1 cellular context compared by ENCODE assay signal in the genomic region with DNA sequence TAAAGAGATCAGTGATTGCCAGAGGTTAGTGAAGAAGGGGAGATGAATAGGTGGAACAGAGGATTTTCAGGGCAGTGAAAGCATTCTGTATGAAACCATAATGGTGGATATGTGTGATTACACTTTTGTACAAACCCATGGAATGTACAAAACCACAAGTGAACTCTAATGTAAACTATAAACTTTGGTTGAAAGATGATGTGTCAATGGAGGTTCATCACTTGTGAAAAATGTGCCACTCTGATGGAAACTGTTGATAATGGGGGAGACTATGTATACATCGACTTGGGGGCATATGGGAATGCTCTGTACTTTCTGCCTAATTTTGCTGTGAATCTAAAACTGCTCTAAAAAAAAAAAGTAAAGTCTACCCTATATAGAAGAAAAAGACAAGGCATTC.
TF ChIP-seq lines count a peak whose summit lies in the region.

No MANE protein-coding gene starts in this region.

TF ChIP-seq in HepG2, 621 proteins besides CTCF, POLR2A, EP300 and RAD21 (continued from another document):
- TF ChIP-seq ZNF720 (CRISPR knock-in tag; IDR thresholded peaks at IDR 0.05) = no peak
- TF ChIP-seq, protein P1, sequence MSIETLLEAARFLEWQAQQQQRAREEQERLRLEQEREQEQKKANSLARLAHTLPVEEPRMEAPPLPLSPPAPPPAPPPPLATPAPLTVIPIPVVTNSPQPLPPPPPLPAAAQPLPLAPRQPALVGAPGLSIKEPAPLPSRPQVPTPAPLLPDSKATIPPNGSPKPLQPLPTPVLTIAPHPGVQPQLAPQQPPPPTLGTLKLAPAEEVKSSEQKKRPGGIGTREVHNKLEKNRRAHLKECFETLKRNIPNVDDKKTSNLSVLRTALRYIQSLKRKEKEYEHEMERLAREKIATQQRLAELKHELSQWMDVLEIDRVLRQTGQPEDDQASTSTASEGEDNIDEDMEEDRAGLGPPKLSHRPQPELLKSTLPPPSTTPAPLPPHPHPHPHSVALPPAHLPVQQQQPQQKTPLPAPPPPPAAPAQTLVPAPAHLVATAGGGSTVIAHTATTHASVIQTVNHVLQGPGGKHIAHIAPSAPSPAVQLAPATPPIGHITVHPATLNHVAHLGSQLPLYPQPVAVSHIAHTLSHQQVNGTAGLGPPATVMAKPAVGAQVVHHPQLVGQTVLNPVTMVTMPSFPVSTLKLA (IDR thresholded peaks at IDR 0.05) = no peak
- TF ChIP-seq RCOR2 (CRISPR knock-in tag; IDR thresholded peaks at IDR 0.05) = no peak
- no peak for TF ChIP-seq SP1 (IDR thresholded peaks at IDR 0.05)
- TF ChIP-seq SP1 (CRISPR knock-in tag; IDR thresholded peaks at IDR 0.05) = no peak
- no peak for TF ChIP-seq SMARCE1 (IDR thresholded peaks at IDR 0.05; ENCODE audit: borderline replicate concordance)
- TF ChIP-seq SUZ12 (IDR thresholded peaks at IDR 0.05; ENCODE audit: low read depth, low read length) = no peak
- TF ChIP-seq NFE2L1 (CRISPR knock-in tag; IDR thresholded peaks at IDR 0.05; ENCODE audit: borderline replicate concordance) = no peak
- no peak for TF ChIP-seq ZNF850 (CRISPR knock-in tag; conservative IDR thresholded peaks at IDR 0.05)
- TF ChIP-seq, protein P2, sequence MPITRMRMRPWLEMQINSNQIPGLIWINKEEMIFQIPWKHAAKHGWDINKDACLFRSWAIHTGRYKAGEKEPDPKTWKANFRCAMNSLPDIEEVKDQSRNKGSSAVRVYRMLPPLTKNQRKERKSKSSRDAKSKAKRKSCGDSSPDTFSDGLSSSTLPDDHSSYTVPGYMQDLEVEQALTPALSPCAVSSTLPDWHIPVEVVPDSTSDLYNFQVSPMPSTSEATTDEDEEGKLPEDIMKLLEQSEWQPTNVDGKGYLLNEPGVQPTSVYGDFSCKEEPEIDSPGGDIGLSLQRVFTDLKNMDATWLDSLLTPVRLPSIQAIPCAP (CRISPR knock-in tag; IDR thresholded peaks at IDR 0.05; ENCODE audit: low read depth) = no peak
